ENCODE assay signal across 1 cellular context in genomic region chr19:49213791-49214190, GRCh38.
TF ChIP-seq lines count a peak whose summit lies in the region.

No MANE protein-coding gene starts in this region.

TF ChIP-seq in HepG2, 621 proteins besides CTCF, POLR2A, EP300 and RAD21:
- TF ChIP-seq CAMTA2 (CRISPR knock-in tag; IDR thresholded peaks at IDR 0.05; ENCODE audit: borderline replicate concordance) (no peak), HOXD1 (CRISPR knock-in tag; IDR thresholded peaks at IDR 0.05) (no peak), ZNF713 (CRISPR knock-in tag; IDR thresholded peaks at IDR 0.05) (no peak), KDM5A (IDR thresholded peaks at IDR 0.05; ENCODE audit: borderline replicate concordance, low read length) (no peak), PLRG1 (conservative IDR thresholded peaks at IDR 0.05) (no peak), ZFP1 (CRISPR knock-in tag; IDR thresholded peaks at IDR 0.05) (no peak), MXD1 (CRISPR knock-in tag; IDR thresholded peaks at IDR 0.05) (no peak), NONO (IDR thresholded peaks at IDR 0.05) (no peak), NONO (CRISPR knock-in tag; conservative IDR thresholded peaks at IDR 0.05) (no peak), ELF3 (CRISPR knock-in tag; IDR thresholded peaks at IDR 0.05) (no peak), SNAI1 (CRISPR knock-in tag; IDR thresholded peaks at IDR 0.05; ENCODE audit: borderline replicate concordance) (no peak), NAIF1 (CRISPR knock-in tag; IDR thresholded peaks at IDR 0.05; ENCODE audit: borderline replicate concordance) (no peak), SKIL (CRISPR knock-in tag; IDR thresholded peaks at IDR 0.05; ENCODE audit: borderline replicate concordance) (no peak), ZNF891 (CRISPR knock-in tag; IDR thresholded peaks at IDR 0.05) (no peak)
- TF ChIP-seq, protein P1, sequence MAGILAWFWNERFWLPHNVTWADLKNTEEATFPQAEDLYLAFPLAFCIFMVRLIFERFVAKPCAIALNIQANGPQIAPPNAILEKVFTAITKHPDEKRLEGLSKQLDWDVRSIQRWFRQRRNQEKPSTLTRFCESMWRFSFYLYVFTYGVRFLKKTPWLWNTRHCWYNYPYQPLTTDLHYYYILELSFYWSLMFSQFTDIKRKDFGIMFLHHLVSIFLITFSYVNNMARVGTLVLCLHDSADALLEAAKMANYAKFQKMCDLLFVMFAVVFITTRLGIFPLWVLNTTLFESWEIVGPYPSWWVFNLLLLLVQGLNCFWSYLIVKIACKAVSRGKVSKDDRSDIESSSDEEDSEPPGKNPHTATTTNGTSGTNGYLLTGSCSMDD (CRISPR knock-in tag; IDR thresholded peaks at IDR 0.05): no peak
- TF ChIP-seq, protein P2, sequence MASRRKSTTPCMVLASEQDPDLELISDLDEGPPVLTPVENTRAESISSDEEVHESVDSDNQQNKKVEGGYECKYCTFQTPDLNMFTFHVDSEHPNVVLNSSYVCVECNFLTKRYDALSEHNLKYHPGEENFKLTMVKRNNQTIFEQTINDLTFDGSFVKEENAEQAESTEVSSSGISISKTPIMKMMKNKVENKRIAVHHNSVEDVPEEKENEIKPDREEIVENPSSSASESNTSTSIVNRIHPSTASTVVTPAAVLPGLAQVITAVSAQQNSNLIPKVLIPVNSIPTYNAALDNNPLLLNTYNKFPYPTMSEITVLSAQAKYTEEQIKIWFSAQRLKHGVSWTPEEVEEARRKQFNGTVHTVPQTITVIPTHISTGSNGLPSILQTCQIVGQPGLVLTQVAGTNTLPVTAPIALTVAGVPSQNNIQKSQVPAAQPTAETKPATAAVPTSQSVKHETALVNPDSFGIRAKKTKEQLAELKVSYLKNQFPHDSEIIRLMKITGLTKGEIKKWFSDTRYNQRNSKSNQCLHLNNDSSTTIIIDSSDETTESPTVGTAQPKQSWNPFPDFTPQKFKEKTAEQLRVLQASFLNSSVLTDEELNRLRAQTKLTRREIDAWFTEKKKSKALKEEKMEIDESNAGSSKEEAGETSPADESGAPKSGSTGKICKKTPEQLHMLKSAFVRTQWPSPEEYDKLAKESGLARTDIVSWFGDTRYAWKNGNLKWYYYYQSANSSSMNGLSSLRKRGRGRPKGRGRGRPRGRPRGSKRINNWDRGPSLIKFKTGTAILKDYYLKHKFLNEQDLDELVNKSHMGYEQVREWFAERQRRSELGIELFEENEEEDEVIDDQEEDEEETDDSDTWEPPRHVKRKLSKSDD (CRISPR knock-in tag; IDR thresholded peaks at IDR 0.05; ENCODE audit: low read depth): no peak
- TF ChIP-seq, protein P3, sequence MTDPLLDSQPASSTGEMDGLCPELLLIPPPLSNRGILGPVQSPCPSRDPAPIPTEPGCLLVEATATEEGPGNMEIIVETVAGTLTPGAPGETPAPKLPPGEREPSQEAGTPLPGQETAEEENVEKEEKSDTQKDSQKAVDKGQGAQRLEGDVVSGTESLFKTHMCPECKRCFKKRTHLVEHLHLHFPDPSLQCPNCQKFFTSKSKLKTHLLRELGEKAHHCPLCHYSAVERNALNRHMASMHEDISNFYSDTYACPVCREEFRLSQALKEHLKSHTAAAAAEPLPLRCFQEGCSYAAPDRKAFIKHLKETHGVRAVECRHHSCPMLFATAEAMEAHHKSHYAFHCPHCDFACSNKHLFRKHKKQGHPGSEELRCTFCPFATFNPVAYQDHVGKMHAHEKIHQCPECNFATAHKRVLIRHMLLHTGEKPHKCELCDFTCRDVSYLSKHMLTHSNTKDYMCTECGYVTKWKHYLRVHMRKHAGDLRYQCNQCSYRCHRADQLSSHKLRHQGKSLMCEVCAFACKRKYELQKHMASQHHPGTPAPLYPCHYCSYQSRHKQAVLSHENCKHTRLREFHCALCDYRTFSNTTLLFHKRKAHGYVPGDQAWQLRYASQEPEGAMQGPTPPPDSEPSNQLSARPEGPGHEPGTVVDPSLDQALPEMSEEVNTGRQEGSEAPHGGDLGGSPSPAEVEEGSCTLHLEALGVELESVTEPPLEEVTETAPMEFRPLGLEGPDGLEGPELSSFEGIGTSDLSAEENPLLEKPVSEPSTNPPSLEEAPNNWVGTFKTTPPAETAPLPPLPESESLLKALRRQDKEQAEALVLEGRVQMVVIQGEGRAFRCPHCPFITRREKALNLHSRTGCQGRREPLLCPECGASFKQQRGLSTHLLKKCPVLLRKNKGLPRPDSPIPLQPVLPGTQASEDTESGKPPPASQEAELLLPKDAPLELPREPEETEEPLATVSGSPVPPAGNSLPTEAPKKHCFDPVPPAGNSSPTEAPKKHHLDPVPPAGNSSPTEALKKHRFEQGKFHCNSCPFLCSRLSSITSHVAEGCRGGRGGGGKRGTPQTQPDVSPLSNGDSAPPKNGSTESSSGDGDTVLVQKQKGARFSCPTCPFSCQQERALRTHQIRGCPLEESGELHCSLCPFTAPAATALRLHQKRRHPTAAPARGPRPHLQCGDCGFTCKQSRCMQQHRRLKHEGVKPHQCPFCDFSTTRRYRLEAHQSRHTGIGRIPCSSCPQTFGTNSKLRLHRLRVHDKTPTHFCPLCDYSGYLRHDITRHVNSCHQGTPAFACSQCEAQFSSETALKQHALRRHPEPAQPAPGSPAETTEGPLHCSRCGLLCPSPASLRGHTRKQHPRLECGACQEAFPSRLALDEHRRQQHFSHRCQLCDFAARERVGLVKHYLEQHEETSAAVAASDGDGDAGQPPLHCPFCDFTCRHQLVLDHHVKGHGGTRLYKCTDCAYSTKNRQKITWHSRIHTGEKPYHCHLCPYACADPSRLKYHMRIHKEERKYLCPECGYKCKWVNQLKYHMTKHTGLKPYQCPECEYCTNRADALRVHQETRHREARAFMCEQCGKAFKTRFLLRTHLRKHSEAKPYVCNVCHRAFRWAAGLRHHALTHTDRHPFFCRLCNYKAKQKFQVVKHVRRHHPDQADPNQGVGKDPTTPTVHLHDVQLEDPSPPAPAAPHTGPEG (CRISPR knock-in tag; IDR thresholded peaks at IDR 0.05): no peak
- TF ChIP-seq, protein P4, sequence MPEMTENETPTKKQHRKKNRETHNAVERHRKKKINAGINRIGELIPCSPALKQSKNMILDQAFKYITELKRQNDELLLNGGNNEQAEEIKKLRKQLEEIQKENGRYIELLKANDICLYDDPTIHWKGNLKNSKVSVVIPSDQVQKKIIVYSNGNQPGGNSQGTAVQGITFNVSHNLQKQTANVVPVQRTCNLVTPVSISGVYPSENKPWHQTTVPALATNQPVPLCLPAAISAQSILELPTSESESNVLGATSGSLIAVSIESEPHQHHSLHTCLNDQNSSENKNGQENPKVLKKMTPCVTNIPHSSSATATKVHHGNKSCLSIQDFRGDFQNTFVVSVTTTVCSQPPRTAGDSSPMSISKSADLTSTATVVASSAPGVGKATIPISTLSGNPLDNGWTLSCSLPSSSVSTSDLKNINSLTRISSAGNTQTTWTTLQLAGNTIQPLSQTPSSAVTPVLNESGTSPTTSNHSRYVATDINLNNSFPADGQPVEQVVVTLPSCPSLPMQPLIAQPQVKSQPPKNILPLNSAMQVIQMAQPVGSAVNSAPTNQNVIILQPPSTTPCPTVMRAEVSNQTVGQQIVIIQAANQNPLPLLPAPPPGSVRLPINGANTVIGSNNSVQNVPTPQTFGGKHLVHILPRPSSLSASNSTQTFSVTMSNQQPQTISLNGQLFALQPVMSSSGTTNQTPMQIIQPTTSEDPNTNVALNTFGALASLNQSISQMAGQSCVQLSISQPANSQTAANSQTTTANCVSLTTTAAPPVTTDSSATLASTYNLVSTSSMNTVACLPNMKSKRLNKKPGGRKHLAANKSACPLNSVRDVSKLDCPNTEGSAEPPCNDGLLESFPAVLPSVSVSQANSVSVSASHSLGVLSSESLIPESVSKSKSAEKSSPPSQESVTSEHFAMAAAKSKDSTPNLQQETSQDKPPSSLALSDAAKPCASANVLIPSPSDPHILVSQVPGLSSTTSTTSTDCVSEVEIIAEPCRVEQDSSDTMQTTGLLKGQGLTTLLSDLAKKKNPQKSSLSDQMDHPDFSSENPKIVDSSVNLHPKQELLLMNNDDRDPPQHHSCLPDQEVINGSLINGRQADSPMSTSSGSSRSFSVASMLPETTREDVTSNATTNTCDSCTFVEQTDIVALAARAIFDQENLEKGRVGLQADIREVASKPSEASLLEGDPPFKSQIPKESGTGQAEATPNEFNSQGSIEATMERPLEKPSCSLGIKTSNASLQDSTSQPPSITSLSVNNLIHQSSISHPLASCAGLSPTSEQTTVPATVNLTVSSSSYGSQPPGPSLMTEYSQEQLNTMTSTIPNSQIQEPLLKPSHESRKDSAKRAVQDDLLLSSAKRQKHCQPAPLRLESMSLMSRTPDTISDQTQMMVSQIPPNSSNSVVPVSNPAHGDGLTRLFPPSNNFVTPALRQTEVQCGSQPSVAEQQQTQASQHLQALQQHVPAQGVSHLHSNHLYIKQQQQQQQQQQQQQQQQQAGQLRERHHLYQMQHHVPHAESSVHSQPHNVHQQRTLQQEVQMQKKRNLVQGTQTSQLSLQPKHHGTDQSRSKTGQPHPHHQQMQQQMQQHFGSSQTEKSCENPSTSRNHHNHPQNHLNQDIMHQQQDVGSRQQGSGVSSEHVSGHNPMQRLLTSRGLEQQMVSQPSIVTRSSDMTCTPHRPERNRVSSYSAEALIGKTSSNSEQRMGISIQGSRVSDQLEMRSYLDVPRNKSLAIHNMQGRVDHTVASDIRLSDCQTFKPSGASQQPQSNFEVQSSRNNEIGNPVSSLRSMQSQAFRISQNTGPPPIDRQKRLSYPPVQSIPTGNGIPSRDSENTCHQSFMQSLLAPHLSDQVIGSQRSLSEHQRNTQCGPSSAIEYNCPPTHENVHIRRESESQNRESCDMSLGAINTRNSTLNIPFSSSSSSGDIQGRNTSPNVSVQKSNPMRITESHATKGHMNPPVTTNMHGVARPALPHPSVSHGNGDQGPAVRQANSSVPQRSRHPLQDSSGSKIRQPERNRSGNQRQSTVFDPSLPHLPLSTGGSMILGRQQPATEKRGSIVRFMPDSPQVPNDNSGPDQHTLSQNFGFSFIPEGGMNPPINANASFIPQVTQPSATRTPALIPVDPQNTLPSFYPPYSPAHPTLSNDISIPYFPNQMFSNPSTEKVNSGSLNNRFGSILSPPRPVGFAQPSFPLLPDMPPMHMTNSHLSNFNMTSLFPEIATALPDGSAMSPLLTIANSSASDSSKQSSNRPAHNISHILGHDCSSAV (CRISPR knock-in tag; IDR thresholded peaks at IDR 0.05; ENCODE audit: borderline replicate concordance): no peak
